Comparison of ENCODE assay signal across 11 cellular contexts in genomic region chr13:35470671-35471465, GRCh38. TPM values are rescaled to one million over a fixed set of nuclear protein-coding genes. Genes with fewer than 3 reads are reported as not detected.
A peak's percentile ranks its signal among the peaks of the same experiment; 100 is the strongest.
DNase-seq lines count a peak whose midpoint lies in the region; ATAC-seq, FAIRE-seq and TF ChIP-seq lines count a peak whose summit lies in the region.
"Had no signal": no experiment of that assay in that cellular context is flagged by ENCODE, and none has a peak within 500 bp of the region (broad histone marks: within the 10 kb centered on the region; RNA-seq: fewer than 3 reads in every experiment).

No MANE protein-coding gene starts in this region.

- in situ Hi-C loops in HepG2 (cut with HindIII; ENCODE audit: extremely low pct_ligation_motif_present, low pct_unique_long_range_greater_than_20kb): no loop called here
- in situ Hi-C loops in ACHN (cut with HindIII; ENCODE audit: low pct_ligation_motif_present, low pct_unique_long_range_greater_than_20kb, low sequenced_read_pairs): no loop called here

- H3K9me3 Mint-ChIP-seq in naive thymus-derived CD8-positive, alpha-beta T cell: peaks cover 0 to 55% (median 25%) of the 10 kb centered on the region in 9 donors

- no peak overlapping the region for H3K4me2 ChIP-seq in HepG2 (ENCODE audit: low read depth, low read length)

- H3K36me3 ChIP-seq in liver (ENCODE audit: control insufficient read depth in 4 of 4, insufficient read depth in 3 of 4, low read depth in 1 of 4, low read length in 3 of 4) (no peaks in the 10 kb centered on the region), HepG2 (replicated peaks in 1 of 2; ENCODE audit: control insufficient read depth in 1 of 2, insufficient read depth in 2 of 2, low read length in 2 of 2) (no peaks in the 10 kb centered on the region)

- peaks cover 3 to 19% (median 8%) of the 10 kb centered on the region in 4 donors for H3K27me3 ChIP-seq in liver (ENCODE audit: control insufficient read depth in 4 of 4, insufficient read depth in 4 of 4, low read length in 3 of 4)
- no peaks in the 10 kb centered on the region; a peak in 1 of 5 replicates for H3K27me3 ChIP-seq in HepG2 (ENCODE audit: control insufficient read depth in 1 of 2, insufficient read depth in 2 of 2, low read length in 2 of 2)

- H3K36me3 Mint-ChIP-seq in naive thymus-derived CD8-positive, alpha-beta T cell: peaks cover 16 to 39% (median 22%) of the 10 kb centered on the region in 3 donors
- H3K36me3 Mint-ChIP-seq: stimulated activated memory B cell treated with anti-CD40 and anti-IgM and Interleukin-4, amounts not matched to agents 10 μg/mL and 1 μg/mL and 100 μg/mL, for 72 hours had no signal

- peak overlapping the region in 1 of 2 donors; percentile 37 for H3K27ac ChIP-seq in liver (ENCODE audit: low read depth in 1 of 2, low read length in 2 of 2)
- no peak overlapping the region for H3K27ac ChIP-seq in HepG2 (ENCODE audit: extremely low read length, insufficient read depth, low read length)
- H3K27ac ChIP-seq: C4-2B, epithelial cell of prostate had no signal

- H3K79me2 ChIP-seq in HepG2 (ENCODE audit: insufficient read depth, low read length): no peaks in the 10 kb centered on the region

- H3K9ac ChIP-seq in liver (ENCODE audit: low read depth in 1 of 2, low read length in 2 of 2): no peak overlapping the region
- no peak overlapping the region for H3K9ac ChIP-seq in HepG2 (ENCODE audit: insufficient read depth, low read depth, low read length)

- POLR2A ChIA-PET in HepG2 (lab: Yijun Ruan, JAX): no interaction called here
- POLR2A ChIA-PET in naive thymus-derived CD8-positive, alpha-beta T cell (lab: Charles Lee): no interaction called here

- no peak for DNase-seq in HepG2 (ENCODE audit: low spot score)
- DNase-seq in fibroblast of pulmonary artery (ENCODE audit: low read depth): peak; percentile 24
- no peak for DNase-seq in naive thymus-derived CD8-positive, alpha-beta T cell
- DNase-seq in RPMI8226: no peak
- DNase-seq in ACHN: no peak

- H4K20me1 ChIP-seq in HepG2 (ENCODE audit: insufficient read depth, low read length): no peaks in the 10 kb centered on the region

- intact Hi-C loops in HepG2 (cut with micrococcal nuclease; ENCODE audit: unreplicated experiment): no loop called here

- H3K4me3 Mint-ChIP-seq in naive thymus-derived CD8-positive, alpha-beta T cell: peak overlapping the region in 6 of 10 donors; percentile 2 to 65 (median 43)
- H3K4me3 Mint-ChIP-seq: stimulated activated memory B cell treated with anti-CD40 and anti-IgM and Interleukin-4, amounts not matched to agents 10 μg/mL and 1 μg/mL and 100 μg/mL, for 72 hours had no signal

- H3K27ac Mint-ChIP-seq in naive thymus-derived CD8-positive, alpha-beta T cell: peak overlapping the region in 1 of 10 donors; percentile 24
- H3K27ac Mint-ChIP-seq: stimulated activated memory B cell treated with anti-CD40 and anti-IgM and Interleukin-4, amounts not matched to agents 10 μg/mL and 1 μg/mL and 100 μg/mL, for 72 hours had no signal

- 5% methylated on average over 58 of the region's 58 CpGs for WGBS in liver
- 63% methylated on average over 39 of the region's 58 CpGs for WGBS in HepG2 (ENCODE audit: low lambda C conversion rate)

- H3K4me3 ChIP-seq in liver (ENCODE audit: low read depth in 1 of 3, low read length in 3 of 3) (peak overlapping the region in 2 of 3 donors; percentile 28 to 31), HepG2 (replicated peaks in 1 of 3; ENCODE audit: insufficient read depth in 1 of 3, low read depth in 2 of 3, low read length in 3 of 3) (no peak overlapping the region), fibroblast of pulmonary artery (replicated peaks; ENCODE audit: low read depth, low read length) (peak overlapping the region; percentile 26)

- ATAC-seq in HepG2: no peak
- no peak for ATAC-seq in naive thymus-derived CD8-positive, alpha-beta T cell
- ATAC-seq in GM18870 (IDR thresholded peaks at IDR 0.05; ENCODE audit: unreplicated experiment): no peak
- ATAC-seq in GM19467 (IDR thresholded peaks at IDR 0.05; ENCODE audit: unreplicated experiment): no peak
- ATAC-seq: stimulated activated memory B cell treated with anti-CD40 and anti-IgM and Interleukin-4, amounts not matched to agents 10 μg/mL and 1 μg/mL and 100 μg/mL, for 72 hours had no signal

- H2AFZ ChIP-seq in HepG2 (ENCODE audit: low read length): no peak overlapping the region

- FAIRE-seq in HepG2 (lab: Jason Lieb, UNC): no peak

- TF ChIP-seq POLR2A in HepG2 (IDR thresholded peaks at IDR 0.05; ENCODE audit: insufficient read depth in 1 of 2, low read depth in 2 of 2, low read length in 2 of 2): no peak

- H3K4me1 ChIP-seq in liver (ENCODE audit: control insufficient read depth in 4 of 4, insufficient read depth in 4 of 4, low read length in 3 of 4) (peaks cover 7 to 18% (median 14%) of the 10 kb centered on the region in 4 donors), HepG2 (ENCODE audit: insufficient read depth, low read length) (no peaks in the 10 kb centered on the region)

- H3K27me3 Mint-ChIP-seq in naive thymus-derived CD8-positive, alpha-beta T cell: peaks cover 38 to 68% (median 56%) of the 10 kb centered on the region in 5 donors

- TF ChIP-seq EP300 in HepG2 (IDR thresholded peaks at IDR 0.05; ENCODE audit: low read depth in 2 of 2, low read length in 2 of 2) (no peak), HepG2 (CRISPR knock-in tag; IDR thresholded peaks at IDR 0.05; ENCODE audit: borderline replicate concordance) (no peak)

- BruUV-seq in HepG2 (replicated peaks; lab: Mats Ljungman, UMichigan): no TSS peak

- TF ChIP-seq CTCF in liver (IDR thresholded peaks at IDR 0.05; ENCODE audit: low read depth, low read length, missing input control): no peak
- TF ChIP-seq CTCF in HepG2 (CRISPR knock-in tag; IDR thresholded peaks at IDR 0.05): no peak
- no peak for TF ChIP-seq CTCF in fibroblast of pulmonary artery (IDR thresholded peaks at IDR 0.05; ENCODE audit: low read length, missing control alignments)

- CTCF ChIA-PET in HepG2 (lab: Yijun Ruan, JAX; ENCODE audit: low intra/inter-chr PET ratio, low total read pairs): no interaction called here

- TF ChIP-seq RAD21 in liver (IDR thresholded peaks at IDR 0.05): no peak
- no peak for TF ChIP-seq RAD21 in HepG2 (CRISPR knock-in tag; IDR thresholded peaks at IDR 0.05)

- H3K9me3 ChIP-seq in liver (ENCODE audit: control insufficient read depth in 4 of 4, low read length in 3 of 4) (peaks cover 0 to 3% (median under 1%) of the 10 kb centered on the region in 4 donors), HepG2 (ENCODE audit: low read length) (no peaks in the 10 kb centered on the region)

- peaks cover 5 to 34% (median 25%) of the 10 kb centered on the region in 4 donors for H3K4me1 Mint-ChIP-seq in naive thymus-derived CD8-positive, alpha-beta T cell

TF ChIP-seq in liver, 16 proteins besides CTCF, POLR2A, EP300 and RAD21 (continues in another document):
- TF ChIP-seq HNF4A (conservative IDR thresholded peaks at IDR 0.05) (no peak), JUND (IDR thresholded peaks at IDR 0.05) (no peak), GABPA (IDR thresholded peaks at IDR 0.05 in 1 of 2, conservative IDR thresholded peaks at IDR 0.05 in 1 of 2) (no peak), TAF1 (conservative IDR thresholded peaks at IDR 0.05) (no peak), HNF4G (IDR thresholded peaks at IDR 0.05) (no peak), FOXA2 (IDR thresholded peaks at IDR 0.05) (no peak), NR2F2 (IDR thresholded peaks at IDR 0.05) (no peak), FOXA1 (IDR thresholded peaks at IDR 0.05) (no peak), YY1 (IDR thresholded peaks at IDR 0.05) (no peak), SP1 (IDR thresholded peaks at IDR 0.05) (no peak), RXRA (IDR thresholded peaks at IDR 0.05) (no peak)

TF ChIP-seq in HepG2, 621 proteins besides CTCF, POLR2A, EP300 and RAD21 (continues in another document):
- no peak for TF ChIP-seq ISX (CRISPR knock-in tag; conservative IDR thresholded peaks at IDR 0.05)
- no peak for TF ChIP-seq SMC3 (IDR thresholded peaks at IDR 0.05; ENCODE audit: low read length)
- TF ChIP-seq ZNF33A (CRISPR knock-in tag; IDR thresholded peaks at IDR 0.05; ENCODE audit: borderline replicate concordance): no peak
- no peak for TF ChIP-seq ZNF562 (CRISPR knock-in tag; IDR thresholded peaks at IDR 0.05; ENCODE audit: borderline replicate concordance)
- TF ChIP-seq CBX5 (CRISPR knock-in tag; IDR thresholded peaks at IDR 0.05; ENCODE audit: borderline replicate concordance): no peak
- no peak for TF ChIP-seq CREB3 (CRISPR knock-in tag; IDR thresholded peaks at IDR 0.05)

RNA-seq across cellular contexts. Expression of gene MAB21L1, which starts 5.6 kb away (rescaled TPM):
- under 1 TPM in 1 of 2 donors, not detected in 1; under 0.01 TPM for total RNA-seq in liver
- under 1 TPM; 0.03 to 0.07 TPM for polyA plus RNA-seq in liver
- not detected in 2 replicates for total RNA-seq in HepG2 (2016; rRNA removed; fragmentation: Illumina TruSeq; extraction: Trizol)
- total RNA-seq in HepG2 (2016; cell fraction: cytosol; rRNA removed; fragmentation: Illumina TruSeq; extraction: Trizol; ENCODE audit: low read depth): not detected in 2 replicates
- not detected in 2 replicates for total RNA-seq in HepG2 (2016; cell fraction: insoluble cytoplasmic fraction; rRNA removed; fragmentation: Illumina TruSeq; extraction: Trizol)
- total RNA-seq in HepG2 (2016; cell fraction: membrane; rRNA removed; fragmentation: Illumina TruSeq; extraction: Trizol): not detected in 2 replicates
- total RNA-seq in HepG2 (2016; cell fraction: nucleus; rRNA removed; fragmentation: Illumina TruSeq; extraction: Trizol): not detected in 2 replicates
- polyA plus RNA-seq in HepG2 (2011; rRNA removed): not detected in 2 replicates
- polyA plus RNA-seq in HepG2 (2011; cell fraction: cytosol; rRNA removed): not detected in 2 replicates
- not detected in 2 replicates for polyA plus RNA-seq in HepG2 (2011; cell fraction: nucleus; rRNA removed)
- 0.04 TPM in 1 of 2 replicates, not detected in the other for polyA plus RNA-seq in HepG2 (2012)
- polyA plus RNA-seq in HepG2 (2016; cell fraction: cytosol; fragmentation: Illumina TruSeq; extraction: Trizol; ENCODE audit: low read depth): not detected in 2 replicates
- polyA plus RNA-seq in HepG2 (2016; cell fraction: insoluble cytoplasmic fraction; fragmentation: Illumina TruSeq; extraction: Trizol; ENCODE audit: low read depth): not detected in 2 replicates
- not detected in 2 replicates for polyA plus RNA-seq in HepG2 (2016; cell fraction: membrane; fragmentation: Illumina TruSeq; extraction: Trizol; ENCODE audit: low read depth)
- polyA plus RNA-seq in HepG2 (2016; cell fraction: nucleus; fragmentation: Illumina TruSeq; extraction: Trizol; ENCODE audit: insufficient read depth, low read depth): not detected in 2 replicates
- not detected in 2 replicates for polyA minus RNA-seq in HepG2 (2011; rRNA and poly(A)+ RNA removed; ENCODE audit: low replicate concordance)
- polyA minus RNA-seq in HepG2 (2011; cell fraction: cytosol; rRNA and poly(A)+ RNA removed): not detected in 2 replicates
- not detected in 2 replicates for polyA minus RNA-seq in HepG2 (2011; cell fraction: nucleus; rRNA and poly(A)+ RNA removed)
- not detected for total RNA-seq in naive thymus-derived CD8-positive, alpha-beta T cell
- polyA plus RNA-seq in naive thymus-derived CD8-positive, alpha-beta T cell: not detected

Comparison
In these comparisons a context has a peak if more than half of its experiments do, and no peak if none do; other contexts are left out.
1. H3K4me3 ChIP-seq: peak in liver (2 of 3) and fibroblast of pulmonary artery (single experiment); none in HepG2 (0 of 3).